ENCODE assay signal across 8 cellular contexts in the genomic region with DNA sequence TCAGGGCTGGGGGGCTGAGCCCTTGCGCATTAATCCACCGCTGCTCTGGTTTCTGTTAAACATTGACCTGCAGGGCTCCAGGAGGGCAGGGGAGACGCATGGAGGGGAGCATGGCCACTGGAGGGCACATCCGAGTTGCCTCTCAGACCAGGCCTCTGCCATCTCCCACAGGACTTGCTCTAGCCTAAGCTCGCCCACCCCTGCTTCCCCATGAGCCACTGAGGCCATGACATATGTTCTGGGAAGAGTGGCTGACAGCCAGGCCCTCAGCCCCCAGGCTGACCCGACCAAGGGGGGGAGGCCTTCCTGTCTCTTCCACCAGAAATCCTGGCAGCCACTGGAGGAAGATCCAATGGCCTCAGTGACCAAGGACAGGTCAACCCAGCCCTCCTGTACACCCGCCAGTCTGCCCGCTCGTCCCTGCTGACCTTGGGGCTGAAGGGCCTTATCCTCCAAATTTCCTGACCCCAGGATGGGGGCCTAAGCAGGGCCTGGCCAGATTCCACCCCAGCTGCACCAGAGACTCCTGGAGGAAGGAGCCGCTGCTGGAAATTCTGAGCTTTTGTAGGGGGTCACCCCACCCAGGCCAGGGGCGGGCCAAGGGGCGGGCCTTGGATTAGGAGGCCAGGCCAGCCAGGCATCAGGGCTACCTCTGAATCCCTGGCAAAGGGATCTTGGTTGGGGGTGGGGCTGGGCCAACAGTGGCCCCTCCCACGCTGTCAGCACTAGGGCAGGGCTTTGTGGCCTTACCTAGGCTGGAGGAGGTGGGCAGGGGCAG. TPM values are rescaled to one million over a fixed set of nuclear protein-coding genes. Genes with fewer than 3 reads are reported as not detected.
A peak's percentile ranks its signal among the peaks of the same experiment; 100 is the strongest.
DNase-seq lines count a peak whose midpoint lies in the region; ATAC-seq and TF ChIP-seq lines count a peak whose summit lies in the region.

Gene HYAL1, minus strand, starts transcription at position 537 of the 778 bp plus-strand sequence. CDS start 618 bp downstream, outside the sequence.

- no peaks in the 10 kb centered on the region for H3K9me2 ChIP-seq in GM23248 (ENCODE audit: insufficient read depth)

- 61 to 66% methylated on average over 12 to 13 of the region's 13 CpGs for WGBS in GM23248 (ENCODE audit: low coverage in 1 of 2, low lambda C conversion rate in 2 of 2, missing lambda C conversion rate in 2 of 2), 2 experiments

- H2AFZ ChIP-seq in GM23248, result no peak within 1 kb of the TSS

- no TSS peak for BruUV-seq in MCF 10A (replicated peaks; lab: Mats Ljungman, UMichigan)

- H3K27ac Mint-ChIP-seq in MCF 10A (ENCODE audit: low read depth, unreplicated experiment) (no peak within 1 kb of the TSS), natural killer cell (no peak within 1 kb of the TSS)

- H3K36me3 ChIP-seq in iPS-18a (ENCODE audit: control insufficient read depth, low read depth, low read length) (no peaks in the 10 kb centered on the region), gastrocnemius medialis (no peaks in the 10 kb centered on the region), GM23248 (ENCODE audit: low read depth) (no peaks in the 10 kb centered on the region)

- no peaks in the 10 kb centered on the region for H3K36me3 Mint-ChIP-seq in MCF 10A (ENCODE audit: insufficient read depth, unreplicated experiment)
- H3K36me3 Mint-ChIP-seq in natural killer cell, result no peaks in the 10 kb centered on the region

- no peaks in the 10 kb centered on the region for H3K79me2 ChIP-seq in GM23248 (ENCODE audit: insufficient read depth)

- H3K4me1 ChIP-seq in iPS-18a (ENCODE audit: control insufficient read depth, low read depth, low read length) (peaks cover 18% of the 10 kb centered on the region), gastrocnemius medialis (peaks cover 28 to 44% of the 10 kb centered on the region in 2 donors), GM23248 (ENCODE audit: insufficient read depth) (peaks cover 11% of the 10 kb centered on the region)

- H3K4me1 Mint-ChIP-seq in MCF 10A (ENCODE audit: insufficient read depth, unreplicated experiment), result peaks cover 2% of the 10 kb centered on the region
- peaks cover 18 to 29% of the 10 kb centered on the region in 2 donors for H3K4me1 Mint-ChIP-seq in natural killer cell

- TF ChIP-seq POLR2A in gastrocnemius medialis (IDR thresholded peaks at IDR 0.05), result peak; percentile 44 to 55

- ATAC-seq in gastrocnemius medialis (no peak), natural killer cell (no peak)

- CTCF ChIA-PET in MCF 10A (lab: Yijun Ruan, JAX), result interaction anchor here (1.9 kb wide), 1 partner anchor 21 kb away, joined by 12 read pairs; no protein-coding TSS in a partner anchor

- no peak within 1 kb of the TSS for H3K9ac ChIP-seq in iPS-18a (ENCODE audit: low read length)
- H3K9ac ChIP-seq in GM23248, result no peak within 1 kb of the TSS

- intact Hi-C loops in MCF 10A (cut with micrococcal nuclease), result no loop called here
- intact Hi-C loops in gastrocnemius medialis (cut with DNase I; ENCODE audit: low total_unique reads), result no loop called here
- intact Hi-C loops in natural killer cell (cut with micrococcal nuclease), result no loop called here

- H4K20me1 ChIP-seq in GM23248 (ENCODE audit: insufficient read depth), result no peaks in the 10 kb centered on the region

- DNase-seq in HT-29 (ENCODE audit: low spot score), result peak; percentile 29
- DNase-seq in MCF 10A (ENCODE audit: unreplicated experiment), result peak; percentile 30
- DNase-seq in gastrocnemius medialis, result peak in 1 of 2 donors; percentile 72
- no peak for DNase-seq in NCI-H510A (lab: John Stamatoyannopoulos, UW)
- DNase-seq in GM23248, result no peak
- DNase-seq in SKM-1 (lab: John Stamatoyannopoulos, UW; ENCODE audit: unreplicated experiment), result no peak
- no peak for DNase-seq in natural killer cell

- H3K27ac ChIP-seq in iPS-18a (ENCODE audit: low read length) (peak within 1 kb of the TSS; percentile 24), gastrocnemius medialis (peak within 1 kb of the TSS; percentile 85 to 91 (median 88)), GM23248 (no peak within 1 kb of the TSS)

- H3K9me3 Mint-ChIP-seq in MCF 10A (ENCODE audit: unreplicated experiment) (no peaks in the 10 kb centered on the region), natural killer cell (no peaks in the 10 kb centered on the region)

- no peak for TF ChIP-seq CTCF in MCF 10A (IDR thresholded peaks at IDR 0.05; ENCODE audit: unreplicated experiment)
- TF ChIP-seq CTCF in gastrocnemius medialis (IDR thresholded peaks at IDR 0.05 in 4 of 5, conservative IDR thresholded peaks at IDR 0.05 in 1 of 5), result peak in 4 of 5 experiments; percentile 16 to 38 (median 21)
- TF ChIP-seq CTCF in natural killer cell (IDR thresholded peaks at IDR 0.05), result no peak

- H3K4me2 ChIP-seq in GM23248 (ENCODE audit: unreplicated experiment), result no peak within 1 kb of the TSS

- H3K27me3 ChIP-seq in iPS-18a (ENCODE audit: control insufficient read depth, insufficient read depth, low read length) (no peaks in the 10 kb centered on the region), gastrocnemius medialis (no peaks in the 10 kb centered on the region), GM23248 (replicated peaks; ENCODE audit: insufficient read depth) (no peaks in the 10 kb centered on the region)

- POLR2A ChIA-PET in MCF 10A (lab: Yijun Ruan, JAX), result interaction anchor here (0.7 kb wide), 1 partner anchor 240 kb away, joined by 3 read pairs; no protein-coding TSS in a partner anchor

- no peaks in the 10 kb centered on the region for H3K27me3 Mint-ChIP-seq in MCF 10A (ENCODE audit: insufficient read depth, unreplicated experiment)
- no peaks in the 10 kb centered on the region for H3K27me3 Mint-ChIP-seq in natural killer cell (ENCODE audit: low read depth in 2 of 2)

- in situ Hi-C loops in gastrocnemius medialis (cut with MboI; ENCODE audit: low sequenced_read_pairs in 4 of 4), result no loop called here
- in situ Hi-C loops in GM23248 (cut with MboI), result no loop called here

- no peak within 1 kb of the TSS for H3K4me3 Mint-ChIP-seq in MCF 10A (ENCODE audit: unreplicated experiment)
- H3K4me3 Mint-ChIP-seq in natural killer cell, result no peak within 1 kb of the TSS

- H3K4me3 ChIP-seq in iPS-18a (ENCODE audit: low read length) (peak within 1 kb of the TSS; percentile 26), gastrocnemius medialis (peak within 1 kb of the TSS; percentile 45 to 52 (median 49)), GM23248 (no peak within 1 kb of the TSS)

- H3F3A ChIP-seq in GM23248 (ENCODE audit: insufficient read depth), result peaks cover 11% of the 10 kb centered on the region

- no peaks in the 10 kb centered on the region for H3K9me3 ChIP-seq in iPS-18a (ENCODE audit: control insufficient read depth, low read depth, low read length)
- no peaks in the 10 kb centered on the region for H3K9me3 ChIP-seq in gastrocnemius medialis
- H3K9me3 ChIP-seq in GM23248 (ENCODE audit: low read depth), result no peaks in the 10 kb centered on the region

RNA-seq across cellular contexts. Expression of gene HYAL1, which starts in this region (rescaled TPM):
- 1.4 and 1.6 TPM in 2 replicates for total RNA-seq in HT-29 (2014; rRNA removed; shearing (Covaris generic))
- total RNA-seq in MCF 10A (2022), result 0.42 and 0.70 TPM in 2 replicates
- 10 to 100 TPM in 2 of 4 donors, 1 to 10 TPM in 2; 3.6 to 14.6 (median 9.1) TPM for total RNA-seq in gastrocnemius medialis
- total RNA-seq in GM23248 (2014; rRNA removed; shearing (Covaris generic)), result 0.51 TPM in 1 of 2 replicates, not detected in the other
- polyA plus RNA-seq in GM23248 (2016; fragmentation: Nextera tagmentation; extraction: Ambion mirVana), result 0.09 and 0.20 TPM in 2 replicates
- 1 to 10 TPM in 1 of 3 donors, under 1 TPM in 1, not detected in 1; 0.82 to 1.2 TPM for total RNA-seq in natural killer cell

Comparison
In these comparisons a context has a peak if more than half of its experiments do, and no peak if none do; other contexts are left out.
1. Peak in DNase-seq in MCF 10A; RNA of the gene not detected or under 1 TPM.
2. CTCF ChIP-seq: peak in gastrocnemius medialis (4 of 5); none in MCF 10A (single experiment) and natural killer cell (single experiment).